3 cellular contexts compared by ENCODE assay signal in the genomic region with DNA sequence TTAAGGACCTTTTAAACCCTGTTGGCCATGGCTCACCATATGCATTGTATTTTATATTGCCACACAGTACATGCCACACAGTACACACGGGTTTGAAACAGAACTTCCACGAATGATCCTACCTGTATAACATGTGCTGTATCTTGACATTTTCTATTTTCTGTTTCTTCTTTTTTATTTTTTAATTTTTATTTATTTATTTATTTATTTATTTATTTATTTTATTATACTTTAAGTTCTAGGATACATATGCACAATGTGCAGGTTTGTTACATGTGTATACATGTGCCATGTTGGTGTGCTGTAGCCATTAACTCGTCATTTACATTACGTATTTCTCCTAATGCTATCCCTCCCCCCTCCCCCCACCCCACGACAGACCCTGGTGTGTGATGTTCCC. TPM values are rescaled to one million over a fixed set of nuclear protein-coding genes. Genes with fewer than 3 reads are reported as not detected.
DNase-seq lines count a peak whose midpoint lies in the region; ATAC-seq, FAIRE-seq and TF ChIP-seq lines count a peak whose summit lies in the region.
"Not testable (repeated sequence)": the region's sequence is repeated elsewhere in the genome, so short reads cannot be mapped to it uniquely, and the experiment has no call there.

No MANE protein-coding gene starts in this region.

- TF ChIP-seq RAD21 in A549 (conservative IDR thresholded peaks at IDR 0.05 in 1 of 2, IDR thresholded peaks at IDR 0.05 in 1 of 2), result not testable (repeated sequence)

- 93% methylated on average over 4 of the region's 5 CpGs for WGBS in A549 (ENCODE audit: missing lambda C conversion rate)

- H3K9me3 ChIP-seq in A549; HEK293 (ENCODE audit: control insufficient read depth, insufficient read depth, low read depth, low read length): not testable (repeated sequence)

- POLR2A ChIA-PET in A549 (lab: Yijun Ruan, JAX); HEK293 (lab: Yijun Ruan, JAX): not testable (repeated sequence)

- not testable (repeated sequence) for H3K4me1 ChIP-seq in A549; HEK293 (ENCODE audit: control insufficient read depth, insufficient read depth, low read length)

- not testable (repeated sequence) for TF ChIP-seq EP300 in A549 (IDR thresholded peaks at IDR 0.05)

- not testable (repeated sequence) for H3K4me2 ChIP-seq in A549

- not testable (repeated sequence) for H3K4me3 ChIP-seq in A549; HEK293 (ENCODE audit: low read depth, low read length)

- not testable (repeated sequence) for DNase-seq in A549 (ENCODE audit: low read depth in 1 of 2, low spot score in 1 of 2)

- FAIRE-seq in A549 (lab: Jason Lieb, UNC), result not testable (repeated sequence)
- FAIRE-seq in colon (lab: Jason Lieb, UNC), result peak; percentile 55

- not testable (repeated sequence) for ATAC-seq in A549

- CTCF ChIA-PET in A549 (lab: Yijun Ruan, JAX), result interaction anchor here (1.2 kb wide), 1 partner anchor 22 kb away, joined by 3 read pairs; no protein-coding TSS in a partner anchor
- CTCF ChIA-PET in HEK293 (lab: Yijun Ruan, JAX), result not testable (repeated sequence)

- not testable (repeated sequence) for H3K36me3 ChIP-seq in HEK293 (ENCODE audit: control insufficient read depth in 2 of 2, insufficient read depth in 1 of 2, low read length in 2 of 2)

- not testable (repeated sequence) for TF ChIP-seq CTCF in A549 (IDR thresholded peaks at IDR 0.05); HEK293 (tag by site-specific recombination; IDR thresholded peaks at IDR 0.05)

- TF ChIP-seq POLR2A in A549 (IDR thresholded peaks at IDR 0.05; ENCODE audit: low read length), result not testable (repeated sequence)

- not testable (repeated sequence) for H3K27ac ChIP-seq in A549; HEK293 (ENCODE audit: extremely low read depth, low read depth, low read length)

TF ChIP-seq in A549, 52 proteins besides CTCF, POLR2A, EP300 and RAD21:
- peak; percentile 33 for TF ChIP-seq ZC3H11A (IDR thresholded peaks at IDR 0.05)

TF ChIP-seq in HEK293, 187 proteins besides CTCF, POLR2A, EP300 and RAD21 (continues in another document):
- TF ChIP-seq ZNF629 (tag by site-specific recombination; IDR thresholded peaks at IDR 0.05) (0 out of 2 replicates have a peak, but pooled peaks have one; percentile 33), ZNF394 (tag by site-specific recombination; IDR thresholded peaks at IDR 0.05; ENCODE audit: borderline replicate concordance) (peak; percentile 87; the same call in 1 of the 2 replicates), ZBTB8A (tag by site-specific recombination; IDR thresholded peaks at IDR 0.05) (peak; percentile 63), ZNF140 (tag by site-specific recombination; IDR thresholded peaks at IDR 0.05) (peak; percentile 39; the same call in 1 of the 2 replicates), ZNF426 (tag by site-specific recombination; IDR thresholded peaks at IDR 0.05) (peak; percentile 78), ZNF654 (tag by site-specific recombination; IDR thresholded peaks at IDR 0.05; ENCODE audit: low read depth) (peak; percentile 24), ZNF555 (tag by site-specific recombination; conservative IDR thresholded peaks at IDR 0.05) (peak; percentile 74), ZBTB21 (tag by site-specific recombination; IDR thresholded peaks at IDR 0.05) (0 out of 2 replicates have a peak, but pooled peaks have one; percentile 15), ZNF664 (tag by site-specific recombination; IDR thresholded peaks at IDR 0.05) (0 out of 2 replicates have a peak, but pooled peaks have one; percentile 20), ZXDB (tag by site-specific recombination; IDR thresholded peaks at IDR 0.05) (peak; percentile 61; the same call in 1 of the 2 replicates), ZNF202 (tag by site-specific recombination; IDR thresholded peaks at IDR 0.05; ENCODE audit: borderline replicate concordance) (0 out of 2 replicates have a peak, but pooled peaks have one; percentile 37), ZNF623 (tag by site-specific recombination; IDR thresholded peaks at IDR 0.05) (peak; percentile 52; the same call in 1 of the 2 replicates)
- TF ChIP-seq, protein P1, sequence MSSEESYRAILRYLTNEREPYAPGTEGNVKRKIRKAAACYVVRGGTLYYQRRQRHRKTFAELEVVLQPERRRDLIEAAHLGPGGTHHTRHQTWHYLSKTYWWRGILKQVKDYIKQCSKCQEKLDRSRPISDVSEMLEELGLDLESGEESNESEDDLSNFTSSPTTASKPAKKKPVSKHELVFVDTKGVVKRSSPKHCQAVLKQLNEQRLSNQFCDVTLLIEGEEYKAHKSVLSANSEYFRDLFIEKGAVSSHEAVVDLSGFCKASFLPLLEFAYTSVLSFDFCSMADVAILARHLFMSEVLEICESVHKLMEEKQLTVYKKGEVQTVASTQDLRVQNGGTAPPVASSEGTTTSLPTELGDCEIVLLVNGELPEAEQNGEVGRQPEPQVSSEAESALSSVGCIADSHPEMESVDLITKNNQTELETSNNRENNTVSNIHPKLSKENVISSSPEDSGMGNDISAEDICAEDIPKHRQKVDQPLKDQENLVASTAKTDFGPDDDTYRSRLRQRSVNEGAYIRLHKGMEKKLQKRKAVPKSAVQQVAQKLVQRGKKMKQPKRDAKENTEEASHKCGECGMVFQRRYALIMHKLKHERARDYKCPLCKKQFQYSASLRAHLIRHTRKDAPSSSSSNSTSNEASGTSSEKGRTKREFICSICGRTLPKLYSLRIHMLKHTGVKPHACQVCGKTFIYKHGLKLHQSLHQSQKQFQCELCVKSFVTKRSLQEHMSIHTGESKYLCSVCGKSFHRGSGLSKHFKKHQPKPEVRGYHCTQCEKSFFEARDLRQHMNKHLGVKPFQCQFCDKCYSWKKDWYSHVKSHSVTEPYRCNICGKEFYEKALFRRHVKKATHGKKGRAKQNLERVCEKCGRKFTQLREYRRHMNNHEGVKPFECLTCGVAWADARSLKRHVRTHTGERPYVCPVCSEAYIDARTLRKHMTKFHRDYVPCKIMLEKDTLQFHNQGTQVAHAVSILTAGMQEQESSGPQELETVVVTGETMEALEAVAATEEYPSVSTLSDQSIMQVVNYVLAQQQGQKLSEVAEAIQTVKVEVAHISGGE (tag by site-specific recombination; conservative IDR thresholded peaks at IDR 0.05; ENCODE audit: low read depth), result peak; percentile 79
- TF ChIP-seq, protein P2, sequence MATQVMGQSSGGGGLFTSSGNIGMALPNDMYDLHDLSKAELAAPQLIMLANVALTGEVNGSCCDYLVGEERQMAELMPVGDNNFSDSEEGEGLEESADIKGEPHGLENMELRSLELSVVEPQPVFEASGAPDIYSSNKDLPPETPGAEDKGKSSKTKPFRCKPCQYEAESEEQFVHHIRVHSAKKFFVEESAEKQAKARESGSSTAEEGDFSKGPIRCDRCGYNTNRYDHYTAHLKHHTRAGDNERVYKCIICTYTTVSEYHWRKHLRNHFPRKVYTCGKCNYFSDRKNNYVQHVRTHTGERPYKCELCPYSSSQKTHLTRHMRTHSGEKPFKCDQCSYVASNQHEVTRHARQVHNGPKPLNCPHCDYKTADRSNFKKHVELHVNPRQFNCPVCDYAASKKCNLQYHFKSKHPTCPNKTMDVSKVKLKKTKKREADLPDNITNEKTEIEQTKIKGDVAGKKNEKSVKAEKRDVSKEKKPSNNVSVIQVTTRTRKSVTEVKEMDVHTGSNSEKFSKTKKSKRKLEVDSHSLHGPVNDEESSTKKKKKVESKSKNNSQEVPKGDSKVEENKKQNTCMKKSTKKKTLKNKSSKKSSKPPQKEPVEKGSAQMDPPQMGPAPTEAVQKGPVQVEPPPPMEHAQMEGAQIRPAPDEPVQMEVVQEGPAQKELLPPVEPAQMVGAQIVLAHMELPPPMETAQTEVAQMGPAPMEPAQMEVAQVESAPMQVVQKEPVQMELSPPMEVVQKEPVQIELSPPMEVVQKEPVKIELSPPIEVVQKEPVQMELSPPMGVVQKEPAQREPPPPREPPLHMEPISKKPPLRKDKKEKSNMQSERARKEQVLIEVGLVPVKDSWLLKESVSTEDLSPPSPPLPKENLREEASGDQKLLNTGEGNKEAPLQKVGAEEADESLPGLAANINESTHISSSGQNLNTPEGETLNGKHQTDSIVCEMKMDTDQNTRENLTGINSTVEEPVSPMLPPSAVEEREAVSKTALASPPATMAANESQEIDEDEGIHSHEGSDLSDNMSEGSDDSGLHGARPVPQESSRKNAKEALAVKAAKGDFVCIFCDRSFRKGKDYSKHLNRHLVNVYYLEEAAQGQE (tag by site-specific recombination; IDR thresholded peaks at IDR 0.05), result peak; percentile 51; the same call in 1 of the 2 replicates

RNA-seq across cellular contexts. Expression of a gene that starts 32.4 kb away (rescaled TPM):
- polyA plus RNA-seq in A549 (2011; rRNA removed), result 50.5 and 65.0 TPM in 2 replicates
- polyA plus RNA-seq in A549 (2012; cell fraction: cytosol; rRNA removed), result 22.5 and 26.4 TPM in 2 replicates
- 8.0 and 15.7 TPM in 2 replicates for polyA plus RNA-seq in A549 (2012; cell fraction: nucleus; rRNA removed)
- 45.2 to 49.4 TPM (median 45.3 TPM) in 3 replicates for polyA plus RNA-seq in A549 (2017; fragmentation: RNase III; extraction: RNeasy Plus Mini Kit Qiagen cat#74134 plus additional on column Dnase treatment)
- polyA minus RNA-seq in A549 (2011; rRNA and poly(A)+ RNA removed), result 23.4 and 31.0 TPM in 2 replicates
